1 cellular context compared by ENCODE assay signal in genomic region chr5:116759860-116760644, GRCh38.
TF ChIP-seq lines count a peak whose summit lies in the region.

No MANE protein-coding gene starts in this region.

TF ChIP-seq in H1, 55 proteins besides CTCF, POLR2A, EP300 and RAD21 (continued from another document):
- TF ChIP-seq CHD7 (IDR thresholded peaks at IDR 0.05; ENCODE audit: insufficient replicate concordance, low read length) (peak; percentile 57), GABPA (IDR thresholded peaks at IDR 0.05; ENCODE audit: borderline replicate concordance, insufficient read depth, low read length) (no peak), TAF1 (IDR thresholded peaks at IDR 0.05; ENCODE audit: low read depth, low read length) (no peak), SIX5 (IDR thresholded peaks at IDR 0.05; ENCODE audit: low read depth, low read length) (no peak), YY1 (IDR thresholded peaks at IDR 0.05; ENCODE audit: low read depth, low read length) (no peak), SIRT6 (IDR thresholded peaks at IDR 0.05; ENCODE audit: low read length) (no peak), BACH1 (IDR thresholded peaks at IDR 0.05; ENCODE audit: low read length) (peak; percentile 22; the same call in 1 of the 2 replicates), ATF3 (IDR thresholded peaks at IDR 0.05; ENCODE audit: insufficient read depth, low read depth, low read length) (no peak), TAF7 (optimal IDR thresholded peaks at IDR 0.05; ENCODE audit: borderline replicate concordance, low read depth, low read length) (no peak), EZH2 (IDR thresholded peaks at IDR 0.05; ENCODE audit: low read depth, low read length, severe bottlenecking) (no peak), RXRA (IDR thresholded peaks at IDR 0.05; ENCODE audit: insufficient read depth, low read depth, low read length) (no peak), RNF2 (IDR thresholded peaks at IDR 0.05; ENCODE audit: borderline replicate concordance, low read depth, low read length, missing control alignments, poor library complexity, severe bottlenecking) (no peak), HDAC2 (IDR thresholded peaks at IDR 0.05; ENCODE audit: borderline replicate concordance in 1 of 2, low read depth in 2 of 2, low read length in 2 of 2) (0 out of 4 replicates have a peak, but pooled peaks of 1 of the 2 experiments have one; percentile 24), SP1 (IDR thresholded peaks at IDR 0.05; ENCODE audit: low read depth, low read length) (no peak), GTF2F1 (IDR thresholded peaks at IDR 0.05; ENCODE audit: borderline replicate concordance, low read depth, low read length) (no peak), POU5F1 (IDR thresholded peaks at IDR 0.05; ENCODE audit: low read depth, low read length) (no peak), TCF12 (IDR thresholded peaks at IDR 0.05; ENCODE audit: low read depth, low read length) (no peak), CBX5 (IDR thresholded peaks at IDR 0.05; ENCODE audit: low read depth, low read length) (no peak), MAX (IDR thresholded peaks at IDR 0.05) (0 out of 2 replicates have a peak, but pooled peaks have one; percentile 28), USF2 (IDR thresholded peaks at IDR 0.05; ENCODE audit: low read length) (no peak), TEAD4 (IDR thresholded peaks at IDR 0.05; ENCODE audit: low read depth, low read length) (0 out of 2 replicates have a peak, but pooled peaks have one; percentile 24), SRF (IDR thresholded peaks at IDR 0.05; ENCODE audit: low read depth, low read length) (no peak), ZNF274 (IDR thresholded peaks at IDR 0.05; ENCODE audit: borderline replicate concordance, extremely low read depth, low read length) (no peak), ASH2L (IDR thresholded peaks at IDR 0.05; ENCODE audit: low read length) (no peak), POLR2AphosphoS5 (IDR thresholded peaks at IDR 0.05; ENCODE audit: low read depth, low read length) (no peak), MAFK (IDR thresholded peaks at IDR 0.05; ENCODE audit: low read depth, low read length) (no peak), BRCA1 (IDR thresholded peaks at IDR 0.05; ENCODE audit: low read depth, low read length) (no peak), PHF8 (conservative IDR thresholded peaks at IDR 0.05; ENCODE audit: low read depth, low read length) (no peak), KDM4A (IDR thresholded peaks at IDR 0.05; ENCODE audit: low read depth, low read length, severe bottlenecking) (no peak), KDM5A (IDR thresholded peaks at IDR 0.05; ENCODE audit: low read length) (no peak), EGR1 (IDR thresholded peaks at IDR 0.05; ENCODE audit: borderline replicate concordance, low read depth, low read length) (no peak), NANOG (IDR thresholded peaks at IDR 0.05; ENCODE audit: insufficient read depth, low read depth, low read length, poor library complexity, severe bottlenecking) (no peak), E2F6 (IDR thresholded peaks at IDR 0.05) (no peak), RBBP5 (IDR thresholded peaks at IDR 0.05; ENCODE audit: borderline replicate concordance, low read depth, low read length) (no peak)
